ENCODE assay signal across 1 cellular context in genomic region chr5:75992677-75993582, GRCh38.
TF ChIP-seq lines count a peak whose summit lies in the region.

No MANE protein-coding gene starts in this region.

TF ChIP-seq in GM12878, 131 proteins besides CTCF, POLR2A, EP300 and RAD21 (continued from another document):
- no peak for TF ChIP-seq SREBF2 (IDR thresholded peaks at IDR 0.05; ENCODE audit: low read length)
- no peak for TF ChIP-seq ETV6 (conservative IDR thresholded peaks at IDR 0.05 in 1 of 2, IDR thresholded peaks at IDR 0.05 in 1 of 2; ENCODE audit: borderline replicate concordance in 1 of 2, low read depth in 1 of 2)
- peak; percentile 25; the same call in 1 of the 3 replicates for TF ChIP-seq POU2F2 (IDR thresholded peaks at IDR 0.05; ENCODE audit: borderline replicate concordance, low read depth, low read length)
- TF ChIP-seq NFIC (IDR thresholded peaks at IDR 0.05; ENCODE audit: low read depth, low read length) = peak; percentile 58; the same call in 1 of the 2 replicates
- no peak for TF ChIP-seq SMAD5 (IDR thresholded peaks at IDR 0.05; ENCODE audit: low read depth)
- TF ChIP-seq PML (IDR thresholded peaks at IDR 0.05; ENCODE audit: low read length) = no peak
- peak; percentile 83 for TF ChIP-seq SPI1 (IDR thresholded peaks at IDR 0.05; ENCODE audit: borderline replicate concordance, insufficient read depth, low read depth, low read length)
- no peak for TF ChIP-seq PRDM15 (CRISPR knock-in tag; IDR thresholded peaks at IDR 0.05)
- TF ChIP-seq RELA (IDR thresholded peaks at IDR 0.05; ENCODE audit: borderline replicate concordance, partially characterized antibody) = no peak
- TF ChIP-seq EED (IDR thresholded peaks at IDR 0.05; ENCODE audit: low read depth) = 0 out of 2 replicates have a peak, but pooled peaks have one; percentile 21
- no peak for TF ChIP-seq RAD51 (IDR thresholded peaks at IDR 0.05)
- no peak for TF ChIP-seq ZNF687 (IDR thresholded peaks at IDR 0.05)
- no peak for TF ChIP-seq NKRF (conservative IDR thresholded peaks at IDR 0.05)
- no peak for TF ChIP-seq YBX1 (IDR thresholded peaks at IDR 0.05)
- TF ChIP-seq STAT3 (IDR thresholded peaks at IDR 0.05; ENCODE audit: low read depth, low read length) = no peak
- no peak; the same call in 1 of the 2 replicates for TF ChIP-seq PKNOX1 (IDR thresholded peaks at IDR 0.05)
- TF ChIP-seq HCFC1 (IDR thresholded peaks at IDR 0.05; ENCODE audit: low read length) = no peak
- no peak for TF ChIP-seq STAT1 (conservative IDR thresholded peaks at IDR 0.05)
- no peak for TF ChIP-seq E2F4 (IDR thresholded peaks at IDR 0.05; ENCODE audit: low read depth, low read length)
- TF ChIP-seq ESRRA (IDR thresholded peaks at IDR 0.05; ENCODE audit: low read length) = no peak
- no peak for TF ChIP-seq MAX (IDR thresholded peaks at IDR 0.05; ENCODE audit: low read depth, low read length)
- no peak for TF ChIP-seq SMC3 (IDR thresholded peaks at IDR 0.05; ENCODE audit: borderline replicate concordance, low read length)
- no peak for TF ChIP-seq SREBF1 (IDR thresholded peaks at IDR 0.05; ENCODE audit: low read length)
- TF ChIP-seq ZNF207 (IDR thresholded peaks at IDR 0.05; ENCODE audit: borderline replicate concordance) = no peak
- TF ChIP-seq IKZF2 (IDR thresholded peaks at IDR 0.05) = no peak
- TF ChIP-seq E4F1 (IDR thresholded peaks at IDR 0.05; ENCODE audit: borderline replicate concordance, partially characterized antibody) = no peak
- no peak for TF ChIP-seq IRF3 (IDR thresholded peaks at IDR 0.05)
- TF ChIP-seq NR2C1 (IDR thresholded peaks at IDR 0.05) = no peak
- no peak for TF ChIP-seq DPF2 (IDR thresholded peaks at IDR 0.05)
- TF ChIP-seq WRNIP1 (IDR thresholded peaks at IDR 0.05; ENCODE audit: borderline replicate concordance, low read depth, low read length) = no peak
- TF ChIP-seq SMAD1 (IDR thresholded peaks at IDR 0.05; ENCODE audit: low read depth, partially characterized antibody) = no peak
- no peak for TF ChIP-seq MEF2A (IDR thresholded peaks at IDR 0.05; ENCODE audit: insufficient read depth, low read depth, low read length)
